In the genomic region with DNA sequence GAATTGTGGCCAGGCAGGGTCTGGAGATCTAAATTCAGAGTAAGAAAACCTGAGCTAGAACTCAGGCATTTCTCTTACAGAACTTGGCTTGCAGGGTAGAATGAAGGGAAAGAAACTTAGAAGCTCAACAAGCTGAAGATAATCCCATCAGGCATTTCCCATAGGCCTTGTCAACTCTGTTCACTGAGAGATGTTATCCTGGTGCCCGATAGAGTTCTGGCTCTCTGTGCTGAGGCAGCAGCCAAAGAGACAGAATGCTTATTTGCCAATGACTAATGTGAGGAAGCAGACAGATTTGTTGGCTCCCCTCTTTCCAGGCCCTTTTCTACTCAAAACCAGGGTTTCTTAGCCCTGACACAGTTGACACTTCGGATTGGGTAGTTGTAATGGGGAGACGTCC, we compare ENCODE assay signal across 27 cellular contexts. TPM values are rescaled to one million over a fixed set of nuclear protein-coding genes. Genes with fewer than 3 reads are reported as not detected.
DNase-seq lines count a peak whose midpoint lies in the region; ATAC-seq, FAIRE-seq and TF ChIP-seq lines count a peak whose summit lies in the region.
"Had no signal": no experiment of that assay in that cellular context is flagged by ENCODE, and none has a peak within 500 bp of the region (broad histone marks: within the 10 kb centered on the region; RNA-seq: fewer than 3 reads in every experiment).

No MANE protein-coding gene starts in this region.

- no peak overlapping the region for H3K9ac ChIP-seq in astrocyte (ENCODE audit: low read length)
- H3K9ac ChIP-seq: BLaER1 had no signal

- no peaks in the 10 kb centered on the region for H3K9me3 ChIP-seq in astrocyte (ENCODE audit: insufficient read depth, low read depth, low read length)
- H3K9me3 ChIP-seq: BLaER1 had no signal

- H2AFZ ChIP-seq in astrocyte (ENCODE audit: low read depth, low read length) = no peak overlapping the region
- H2AFZ ChIP-seq: PC-9 had no signal

- DNase-seq in left cardiac atrium (no peak), Right ventricle myocardium superior (no peak), NCI-H446 (lab: John Stamatoyannopoulos, UW) (peak; percentile 40 to 80), astrocyte (ENCODE audit: low read depth) (peak; percentile 14), retinal pigment epithelial cell (ENCODE audit: low read depth) (peak; percentile 81)
- DNase-seq in activated CD4-positive, alpha-beta T cell treated with anti-CD3 and anti-CD28 coated beads for 4 hours = no peak
- DNase-seq in activated T-cell treated with anti-CD3 and anti-CD28 coated beads, Interleukin-2, amount 50 U/mL, for 4 hours = no peak
- DNase-seq: CD4-positive, CD25-positive, alpha-beta regulatory T cell; DMS153; DND-41; NCI-H1092; NCI-H1417 treated with DMSO at 0.1 percent for 48 hours; NCI-H1694 treated with DMSO at 0.1 percent for 48 hours; NCI-H2081 treated with DMSO at 0.1 percent for 48 hours; NCI-H2171; NCI-H524; NCI-H748 treated with DMSO at 0.1 percent for 48 hours; NK-92 treated with Interleukin-12 subunit alpha and Interleukin-12 subunit beta, amount 100 ng/mL, for 24 hours; RPMI8226; SHP77; SW 1271 had no signal

- H3K27me3 Mint-ChIP-seq in astrocyte (ENCODE audit: low read depth, unreplicated experiment) = no peaks in the 10 kb centered on the region
- peaks cover 5% of the 10 kb centered on the region for H3K27me3 Mint-ChIP-seq in activated T-cell treated with anti-CD3 and anti-CD28 coated beads, Interleukin-2, amount 50 U/mL, for 4 hours (ENCODE audit: low read depth)

- H3K27ac Mint-ChIP-seq in astrocyte (ENCODE audit: unreplicated experiment) = no peak overlapping the region
- H3K27ac Mint-ChIP-seq: CD4-positive, CD25-positive, alpha-beta regulatory T cell had no signal

- H3K4me1 Mint-ChIP-seq in astrocyte (ENCODE audit: low read depth, unreplicated experiment) = peaks cover 22% of the 10 kb centered on the region
- H3K4me1 Mint-ChIP-seq in activated T-cell treated with anti-CD3 and anti-CD28 coated beads, Interleukin-2, amount 50 U/mL, for 4 hours (ENCODE audit: low read depth) = no peaks in the 10 kb centered on the region
- H3K4me1 Mint-ChIP-seq: CD4-positive, CD25-positive, alpha-beta regulatory T cell had no signal

- no peaks in the 10 kb centered on the region for H4K20me1 ChIP-seq in astrocyte (ENCODE audit: insufficient read depth, low read length)
- H4K20me1 ChIP-seq: BLaER1 had no signal

- no peaks in the 10 kb centered on the region for H3K36me3 Mint-ChIP-seq in astrocyte (ENCODE audit: low read depth, unreplicated experiment)
- H3K36me3 Mint-ChIP-seq in activated T-cell treated with anti-CD3 and anti-CD28 coated beads, Interleukin-2, amount 50 U/mL, for 4 hours (ENCODE audit: insufficient read depth) = no peaks in the 10 kb centered on the region
- H3K36me3 Mint-ChIP-seq: CD4-positive, CD25-positive, alpha-beta regulatory T cell had no signal

- H3K27me3 ChIP-seq in astrocyte (ENCODE audit: insufficient read depth, low read length) = no peaks in the 10 kb centered on the region
- H3K27me3 ChIP-seq: BLaER1 had no signal

- H3K27ac ChIP-seq in astrocyte (ENCODE audit: low read depth, low read length) = no peak overlapping the region
- H3K27ac ChIP-seq: BLaER1, HL-60, PC-9 had no signal

- H3K79me2 ChIP-seq in astrocyte (ENCODE audit: insufficient read depth, low read length) = no peaks in the 10 kb centered on the region

- FAIRE-seq in astrocyte (lab: Jason Lieb, UNC) = no peak
- FAIRE-seq: GM18507 had no signal

- H3K4me2 ChIP-seq in astrocyte (ENCODE audit: low read length) = no peak overlapping the region
- H3K4me2 ChIP-seq: BLaER1, PC-9 had no signal

- no peak overlapping the region for H3K4me3 Mint-ChIP-seq in astrocyte (ENCODE audit: unreplicated experiment)
- H3K4me3 Mint-ChIP-seq in activated T-cell treated with anti-CD3 and anti-CD28 coated beads, Interleukin-2, amount 50 U/mL, for 4 hours = no peak overlapping the region
- H3K4me3 Mint-ChIP-seq: CD4-positive, CD25-positive, alpha-beta regulatory T cell had no signal

- ATAC-seq in left cardiac atrium (peak; percentile 39 to 45), Right ventricle myocardium superior (ENCODE audit: poor library complexity) (no peak), GM18861 (IDR thresholded peaks at IDR 0.05; ENCODE audit: unreplicated experiment) (no peak)
- ATAC-seq in activated T-cell treated with anti-CD3 and anti-CD28 coated beads, Interleukin-2, amount 50 U/mL, for 4 hours = no peak
- ATAC-seq: HCT116 had no signal

- H3K9me3 Mint-ChIP-seq in astrocyte (ENCODE audit: unreplicated experiment) = no peaks in the 10 kb centered on the region
- no peaks in the 10 kb centered on the region for H3K9me3 Mint-ChIP-seq in activated T-cell treated with anti-CD3 and anti-CD28 coated beads, Interleukin-2, amount 50 U/mL, for 4 hours

- no peak overlapping the region for H3K4me3 ChIP-seq in astrocyte (ENCODE audit: insufficient read depth, low read depth, low read length)
- no peak overlapping the region for H3K4me3 ChIP-seq in retinal pigment epithelial cell (ENCODE audit: low read length)
- H3K4me3 ChIP-seq: BLaER1, PC-9 had no signal

- intact Hi-C loops in left cardiac atrium (cut with DNase I) (no loop called here), Right ventricle myocardium superior (cut with DNase I) (no loop called here)

- peaks cover 27% of the 10 kb centered on the region for H3K4me1 ChIP-seq in astrocyte (ENCODE audit: insufficient read depth, low read length)
- H3K4me1 ChIP-seq: BLaER1 had no signal

- H3K36me3 ChIP-seq in astrocyte (ENCODE audit: insufficient read depth, low read length) = no peaks in the 10 kb centered on the region
- H3K36me3 ChIP-seq: BLaER1 had no signal

- TF ChIP-seq CTCF in astrocyte (IDR thresholded peaks at IDR 0.05; ENCODE audit: insufficient read depth, low read depth, low read length) (no peak), retinal pigment epithelial cell (conservative IDR thresholded peaks at IDR 0.05; ENCODE audit: low read depth, low read length) (no peak)

RNA-seq across cellular contexts. Expression of gene TRIM45, which starts 22.3 kb away (rescaled TPM):
- 10 to 100 TPM in 1 of 2 donors, 1 to 10 TPM in 1; 8.2 to 14.3 TPM for total RNA-seq in left cardiac atrium
- total RNA-seq in Right ventricle myocardium superior = 16.4 TPM
- total RNA-seq in astrocyte = 2.5 and 3.1 TPM in 2 replicates
- total RNA-seq in activated T-cell treated with anti-CD3 and anti-CD28 coated beads, Interleukin-2, amount 50 U/mL, for 4 hours = under 1 TPM; 0.15 to 0.33 (median 0.21) TPM

Comparison
In these comparisons a context has a peak if more than half of its experiments do, and no peak if none do; other contexts are left out.
1. ATAC-seq: peak in left cardiac atrium (2 of 2); none in Right ventricle myocardium superior (single experiment), activated T-cell treated with anti-CD3 and anti-CD28 coated beads, Interleukin-2, amount 50 U/mL, for 4 hours (0 of 2) and GM18861 (single experiment).
2. DNase-seq: peak in NCI-H446 (2 of 2), astrocyte (single experiment) and retinal pigment epithelial cell (single experiment); none in left cardiac atrium (single experiment), Right ventricle myocardium superior (single experiment), activated CD4-positive, alpha-beta T cell treated with anti-CD3 and anti-CD28 coated beads for 4 hours (0 of 2) and activated T-cell treated with anti-CD3 and anti-CD28 coated beads, Interleukin-2, amount 50 U/mL, for 4 hours (single experiment).